In genomic region chr2:200756618-200757321, GRCh38 we compare ENCODE assay signal across 1 cellular context.
TF ChIP-seq lines count a peak whose summit lies in the region.

No MANE protein-coding gene starts in this region.

TF ChIP-seq in HCT116, 20 proteins besides CTCF, POLR2A, EP300 and RAD21 (continued from another document):
- TF ChIP-seq TCF7L2 (IDR thresholded peaks at IDR 0.05; ENCODE audit: borderline replicate concordance, extremely low read depth, insufficient read depth, insufficient read length) (no peak), CBX3 (IDR thresholded peaks at IDR 0.05; ENCODE audit: low read depth) (peak; percentile 57; the same call in 1 of the 2 replicates), POLR2AphosphoS5 (IDR thresholded peaks at IDR 0.05; ENCODE audit: low read depth, low read length) (peak; percentile 44; the same call in 1 of the 2 replicates)
TF ChIP-seq in HCT116: peak in this region for 5.
